ENCODE assay signal across 23 cellular contexts in genomic region chr3:123613543-123613942, GRCh38. TPM values are rescaled to one million over a fixed set of nuclear protein-coding genes. Genes with fewer than 3 reads are reported as not detected.
DNase-seq lines count a peak whose midpoint lies in the region; ATAC-seq and TF ChIP-seq lines count a peak whose summit lies in the region.
"Had no signal": no experiment of that assay in that cellular context is flagged by ENCODE, and none has a peak within 500 bp of the region (broad histone marks: within the 10 kb centered on the region; RNA-seq: fewer than 3 reads in every experiment).

No MANE protein-coding gene starts in this region.

- in situ Hi-C loops in transverse colon (cut with MboI; ENCODE audit: low pct_ligation_motif_present in 1 of 4, low pct_unique_long_range_greater_than_20kb in 1 of 4, low sequenced_read_pairs in 3 of 4) = no loop called here

- no peaks in the 10 kb centered on the region for H3K27me3 ChIP-seq in esophagus muscularis mucosa
- H3K27me3 ChIP-seq in transverse colon = no peaks in the 10 kb centered on the region
- H3K27me3 ChIP-seq: MG63 had no signal

- no peaks in the 10 kb centered on the region for H3K27me3 Mint-ChIP-seq in nephron progenitor cell (ENCODE audit: low read depth, poor library complexity)
- H3K27me3 Mint-ChIP-seq: CD4-positive, alpha-beta memory T cell had no signal

- H3K4me1 ChIP-seq in esophagus muscularis mucosa (peaks cover 4 to 66% (median 62%) of the 10 kb centered on the region in 4 donors), transverse colon (no peaks in the 10 kb centered on the region)

- TF ChIP-seq POLR2A in esophagus muscularis mucosa (IDR thresholded peaks at IDR 0.05; ENCODE audit: low read depth) (no peak), transverse colon (IDR thresholded peaks at IDR 0.05) (no peak)

- peaks cover 31% of the 10 kb centered on the region for H3K36me3 Mint-ChIP-seq in nephron progenitor cell (ENCODE audit: low read depth)

- H3K4me3 ChIP-seq in esophagus muscularis mucosa (no peak overlapping the region), transverse colon (no peak overlapping the region)
- H3K4me3 ChIP-seq: A549, MG63, PC-9 had no signal

- WGBS in esophagus muscularis mucosa = 68% methylated on average over 2 of the region's 2 CpGs
- WGBS in transverse colon (ENCODE audit: low coverage in 1 of 2), 2 donors = 77 to 79% methylated on average over 1 to 2 of the region's 2 CpGs

- ATAC-seq in GM21381 (IDR thresholded peaks at IDR 0.05; ENCODE audit: unreplicated experiment) = no peak
- ATAC-seq in HG03442 (IDR thresholded peaks at IDR 0.05; ENCODE audit: unreplicated experiment) = no peak
- ATAC-seq: A549, HCT116 had no signal

- H3K36me3 ChIP-seq in esophagus muscularis mucosa (peaks cover 0 to 73% (median 35%) of the 10 kb centered on the region in 4 donors), transverse colon (peaks cover 0 to 16% (median 5%) of the 10 kb centered on the region in 4 donors)

- H3K27ac Mint-ChIP-seq in nephron progenitor cell = peak overlapping the region; percentile 9
- H3K27ac Mint-ChIP-seq: CD4-positive, alpha-beta memory T cell had no signal

- no peaks in the 10 kb centered on the region for H3K9me3 Mint-ChIP-seq in nephron progenitor cell
- H3K9me3 Mint-ChIP-seq: CD4-positive, alpha-beta memory T cell had no signal

- H3K4me1 Mint-ChIP-seq in nephron progenitor cell = peaks cover 44% of the 10 kb centered on the region

- TF ChIP-seq EP300 in esophagus muscularis mucosa (IDR thresholded peaks at IDR 0.05) (no peak), transverse colon (IDR thresholded peaks at IDR 0.05; ENCODE audit: low read depth) (no peak)

- H3K27ac ChIP-seq in VCaP (peak overlapping the region; percentile 75), esophagus muscularis mucosa (replicated peaks in 1 of 4) (peak overlapping the region; percentile 10 to 95 (median 74)), transverse colon (peak overlapping the region in 3 of 4 donors; percentile 4 to 91 (median 6))
- H3K27ac ChIP-seq: A549, PC-9, RWPE1 had no signal

- TF ChIP-seq CTCF in VCaP (conservative IDR thresholded peaks at IDR 0.05) (no peak), esophagus muscularis mucosa (IDR thresholded peaks at IDR 0.05) (no peak), nephron progenitor cell (IDR thresholded peaks at IDR 0.05) (no peak), transverse colon (IDR thresholded peaks at IDR 0.05) (no peak)

- H3K4me3 Mint-ChIP-seq in nephron progenitor cell = no peak overlapping the region
- H3K4me3 Mint-ChIP-seq: CD4-positive, alpha-beta memory T cell had no signal

- intact Hi-C loops in esophagus muscularis mucosa (cut with DNase I) (no loop called here), transverse colon (cut with DNase I; ENCODE audit: low total_unique reads) (no loop called here)

- no peak for DNase-seq in esophagus muscularis mucosa (ENCODE audit: extremely low spot score)
- no peak for DNase-seq in nephron progenitor cell
- no peak for DNase-seq in transverse colon
- DNase-seq in NCI-H2171 treated with DMSO at 0.1 percent for 48 hours (lab: John Stamatoyannopoulos, UW) = no peak
- DNase-seq: AML-193; C1 segment of cervical spinal cord; Caco-2; CD4-positive, alpha-beta memory T cell; DMS79 treated with DMSO at 0.1 percent for 48 hours; GF-D8; KG1; MG63; NCI-H2029 treated with DMSO at 0.1 percent for 48 hours; NCI-H2227 treated with DMSO at 0.1 percent for 48 hours; NCI-H526 treated with DMSO at 0.1 percent for 48 hours; PC-9; SHP77 had no signal

- H3K9me3 ChIP-seq in esophagus muscularis mucosa (no peaks in the 10 kb centered on the region), transverse colon (no peaks in the 10 kb centered on the region)
- H3K9me3 ChIP-seq: A549, Caco-2, MG63 had no signal

RNA-seq across cellular contexts. Expression of gene HACD2, which starts 28.7 kb away (rescaled TPM):
- 10 to 100 TPM; 20.5 to 30.3 (median 25.3) TPM for total RNA-seq in esophagus muscularis mucosa
- total RNA-seq in transverse colon = 10 to 100 TPM; 11.9 to 70.5 (median 48.2) TPM

Comparison
In these comparisons a context has a peak if more than half of its experiments do, and no peak if none do; other contexts are left out.
1. H3K27ac ChIP-seq: peak in every context shown above with its lines; median percentile 75 in VCaP; 74 in esophagus muscularis mucosa; 6 in transverse colon.